ENCODE assay signal across 1 cellular context in the genomic region with DNA sequence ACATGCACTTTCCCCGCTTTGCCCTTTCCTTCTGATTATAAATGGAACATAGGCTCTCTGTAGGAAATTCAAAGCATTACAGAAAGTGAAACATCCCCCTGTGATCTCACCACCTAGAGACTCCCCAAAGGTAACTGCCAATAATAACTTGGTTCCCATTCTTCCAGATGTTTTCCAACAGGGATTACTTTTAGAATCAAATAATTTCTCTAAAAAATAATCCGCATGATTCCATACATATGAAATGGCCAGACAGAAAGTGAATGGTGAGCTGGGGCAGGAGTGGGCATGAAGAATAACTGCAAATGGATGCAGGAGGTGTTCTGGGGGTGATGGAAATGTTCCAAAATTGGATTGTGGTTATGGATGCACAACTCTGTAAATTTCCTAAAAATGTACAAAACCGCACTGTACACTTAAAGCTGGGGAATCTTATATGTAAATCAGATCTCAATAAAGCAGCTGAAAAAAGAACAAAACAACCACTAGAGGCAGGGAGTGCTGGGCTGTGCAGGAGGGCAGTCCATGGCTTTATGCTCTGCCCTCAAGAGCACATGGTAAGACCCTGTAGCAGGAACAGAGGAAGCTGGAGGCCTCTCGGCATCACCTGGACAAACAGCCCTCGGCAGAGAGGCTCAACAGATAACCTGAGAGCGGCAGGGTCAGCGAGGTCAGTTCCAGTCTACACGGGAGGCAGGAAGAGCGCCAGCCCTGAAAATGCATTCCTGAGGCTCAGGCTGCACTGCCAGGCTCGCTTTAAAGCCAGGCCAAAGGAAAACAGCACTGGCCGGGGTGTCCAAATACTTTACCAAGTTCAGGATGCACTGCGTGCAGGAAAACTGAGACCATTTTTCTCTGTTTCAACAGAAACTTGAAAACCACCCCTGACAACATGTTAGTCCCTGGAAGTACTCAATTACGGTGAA.
TF ChIP-seq lines count a peak whose summit lies in the region.

No MANE protein-coding gene starts in this region.

TF ChIP-seq in HepG2, 621 proteins besides CTCF, POLR2A, EP300 and RAD21 (continued from another document and continues in another):
- TF ChIP-seq, protein P1, sequence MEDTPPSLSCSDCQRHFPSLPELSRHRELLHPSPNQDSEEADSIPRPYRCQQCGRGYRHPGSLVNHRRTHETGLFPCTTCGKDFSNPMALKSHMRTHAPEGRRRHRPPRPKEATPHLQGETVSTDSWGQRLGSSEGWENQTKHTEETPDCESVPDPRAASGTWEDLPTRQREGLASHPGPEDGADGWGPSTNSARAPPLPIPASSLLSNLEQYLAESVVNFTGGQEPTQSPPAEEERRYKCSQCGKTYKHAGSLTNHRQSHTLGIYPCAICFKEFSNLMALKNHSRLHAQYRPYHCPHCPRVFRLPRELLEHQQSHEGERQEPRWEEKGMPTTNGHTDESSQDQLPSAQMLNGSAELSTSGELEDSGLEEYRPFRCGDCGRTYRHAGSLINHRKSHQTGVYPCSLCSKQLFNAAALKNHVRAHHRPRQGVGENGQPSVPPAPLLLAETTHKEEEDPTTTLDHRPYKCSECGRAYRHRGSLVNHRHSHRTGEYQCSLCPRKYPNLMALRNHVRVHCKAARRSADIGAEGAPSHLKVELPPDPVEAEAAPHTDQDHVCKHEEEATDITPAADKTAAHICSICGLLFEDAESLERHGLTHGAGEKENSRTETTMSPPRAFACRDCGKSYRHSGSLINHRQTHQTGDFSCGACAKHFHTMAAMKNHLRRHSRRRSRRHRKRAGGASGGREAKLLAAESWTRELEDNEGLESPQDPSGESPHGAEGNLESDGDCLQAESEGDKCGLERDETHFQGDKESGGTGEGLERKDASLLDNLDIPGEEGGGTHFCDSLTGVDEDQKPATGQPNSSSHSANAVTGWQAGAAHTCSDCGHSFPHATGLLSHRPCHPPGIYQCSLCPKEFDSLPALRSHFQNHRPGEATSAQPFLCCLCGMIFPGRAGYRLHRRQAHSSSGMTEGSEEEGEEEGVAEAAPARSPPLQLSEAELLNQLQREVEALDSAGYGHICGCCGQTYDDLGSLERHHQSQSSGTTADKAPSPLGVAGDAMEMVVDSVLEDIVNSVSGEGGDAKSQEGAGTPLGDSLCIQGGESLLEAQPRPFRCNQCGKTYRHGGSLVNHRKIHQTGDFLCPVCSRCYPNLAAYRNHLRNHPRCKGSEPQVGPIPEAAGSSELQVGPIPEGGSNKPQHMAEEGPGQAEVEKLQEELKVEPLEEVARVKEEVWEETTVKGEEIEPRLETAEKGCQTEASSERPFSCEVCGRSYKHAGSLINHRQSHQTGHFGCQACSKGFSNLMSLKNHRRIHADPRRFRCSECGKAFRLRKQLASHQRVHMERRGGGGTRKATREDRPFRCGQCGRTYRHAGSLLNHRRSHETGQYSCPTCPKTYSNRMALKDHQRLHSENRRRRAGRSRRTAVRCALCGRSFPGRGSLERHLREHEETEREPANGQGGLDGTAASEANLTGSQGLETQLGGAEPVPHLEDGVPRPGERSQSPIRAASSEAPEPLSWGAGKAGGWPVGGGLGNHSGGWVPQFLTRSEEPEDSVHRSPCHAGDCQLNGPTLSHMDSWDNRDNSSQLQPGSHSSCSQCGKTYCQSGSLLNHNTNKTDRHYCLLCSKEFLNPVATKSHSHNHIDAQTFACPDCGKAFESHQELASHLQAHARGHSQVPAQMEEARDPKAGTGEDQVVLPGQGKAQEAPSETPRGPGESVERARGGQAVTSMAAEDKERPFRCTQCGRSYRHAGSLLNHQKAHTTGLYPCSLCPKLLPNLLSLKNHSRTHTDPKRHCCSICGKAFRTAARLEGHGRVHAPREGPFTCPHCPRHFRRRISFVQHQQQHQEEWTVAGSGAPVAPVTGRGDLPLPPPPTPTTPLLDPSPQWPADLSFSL (CRISPR knock-in tag; IDR thresholded peaks at IDR 0.05), result peak; percentile 37; the same call in 1 of the 2 replicates
- TF ChIP-seq SNAI1 (CRISPR knock-in tag; IDR thresholded peaks at IDR 0.05; ENCODE audit: borderline replicate concordance), result no peak
- no peak for TF ChIP-seq ZNF7 (CRISPR knock-in tag; IDR thresholded peaks at IDR 0.05)
- TF ChIP-seq, protein P2, sequence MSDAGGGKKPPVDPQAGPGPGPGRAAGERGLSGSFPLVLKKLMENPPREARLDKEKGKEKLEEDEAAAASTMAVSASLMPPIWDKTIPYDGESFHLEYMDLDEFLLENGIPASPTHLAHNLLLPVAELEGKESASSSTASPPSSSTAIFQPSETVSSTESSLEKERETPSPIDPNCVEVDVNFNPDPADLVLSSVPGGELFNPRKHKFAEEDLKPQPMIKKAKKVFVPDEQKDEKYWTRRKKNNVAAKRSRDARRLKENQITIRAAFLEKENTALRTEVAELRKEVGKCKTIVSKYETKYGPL (CRISPR knock-in tag; IDR thresholded peaks at IDR 0.05), result no peak
- TF ChIP-seq ZSCAN20 (CRISPR knock-in tag; IDR thresholded peaks at IDR 0.05; ENCODE audit: borderline replicate concordance), result peak; percentile 58; the same call in 1 of the 2 replicates
- peak; percentile 83; the same call in 1 of the 2 replicates for TF ChIP-seq ZNF891 (CRISPR knock-in tag; IDR thresholded peaks at IDR 0.05)
- no peak for TF ChIP-seq KLF11 (CRISPR knock-in tag; IDR thresholded peaks at IDR 0.05)
- no peak for TF ChIP-seq NFYB (CRISPR knock-in tag; IDR thresholded peaks at IDR 0.05)
- TF ChIP-seq ZNF569 (CRISPR knock-in tag; IDR thresholded peaks at IDR 0.05; ENCODE audit: borderline replicate concordance), result no peak
- no peak for TF ChIP-seq NFATC3 (CRISPR knock-in tag; IDR thresholded peaks at IDR 0.05)
- TF ChIP-seq, protein P3, sequence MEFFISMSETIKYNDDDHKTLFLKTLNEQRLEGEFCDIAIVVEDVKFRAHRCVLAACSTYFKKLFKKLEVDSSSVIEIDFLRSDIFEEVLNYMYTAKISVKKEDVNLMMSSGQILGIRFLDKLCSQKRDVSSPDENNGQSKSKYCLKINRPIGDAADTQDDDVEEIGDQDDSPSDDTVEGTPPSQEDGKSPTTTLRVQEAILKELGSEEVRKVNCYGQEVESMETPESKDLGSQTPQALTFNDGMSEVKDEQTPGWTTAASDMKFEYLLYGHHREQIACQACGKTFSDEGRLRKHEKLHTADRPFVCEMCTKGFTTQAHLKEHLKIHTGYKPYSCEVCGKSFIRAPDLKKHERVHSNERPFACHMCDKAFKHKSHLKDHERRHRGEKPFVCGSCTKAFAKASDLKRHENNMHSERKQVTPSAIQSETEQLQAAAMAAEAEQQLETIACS (CRISPR knock-in tag; IDR thresholded peaks at IDR 0.05), result no peak
- peak; percentile 57; the same call in 1 of the 2 replicates for TF ChIP-seq THAP11 (CRISPR knock-in tag; IDR thresholded peaks at IDR 0.05)
- no peak for TF ChIP-seq ZNF841 (CRISPR knock-in tag; IDR thresholded peaks at IDR 0.05; ENCODE audit: borderline replicate concordance)
- TF ChIP-seq TAF1 (CRISPR knock-in tag; IDR thresholded peaks at IDR 0.05), result 0 out of 2 replicates have a peak, but pooled peaks have one; percentile 26
- peak; percentile 64; the same call in 1 of the 2 replicates for TF ChIP-seq ZNF501 (CRISPR knock-in tag; IDR thresholded peaks at IDR 0.05)
- TF ChIP-seq KDM6A (CRISPR knock-in tag; IDR thresholded peaks at IDR 0.05; ENCODE audit: low read depth), result no peak; the same call in 1 of the 2 replicates
- TF ChIP-seq, protein P4, sequence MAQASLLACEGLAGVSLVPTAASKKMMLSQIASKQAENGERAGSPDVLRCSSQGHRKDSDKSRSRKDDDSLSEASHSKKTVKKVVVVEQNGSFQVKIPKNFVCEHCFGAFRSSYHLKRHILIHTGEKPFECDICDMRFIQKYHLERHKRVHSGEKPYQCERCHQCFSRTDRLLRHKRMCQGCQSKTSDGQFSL (CRISPR knock-in tag; IDR thresholded peaks at IDR 0.05), result no peak
- TF ChIP-seq ZNF788 (CRISPR knock-in tag; IDR thresholded peaks at IDR 0.05; ENCODE audit: borderline replicate concordance), result peak; percentile 93; the same call in 1 of the 2 replicates
- no peak for TF ChIP-seq ZNF790 (CRISPR knock-in tag; IDR thresholded peaks at IDR 0.05; ENCODE audit: borderline replicate concordance)
- TF ChIP-seq, protein P5, sequence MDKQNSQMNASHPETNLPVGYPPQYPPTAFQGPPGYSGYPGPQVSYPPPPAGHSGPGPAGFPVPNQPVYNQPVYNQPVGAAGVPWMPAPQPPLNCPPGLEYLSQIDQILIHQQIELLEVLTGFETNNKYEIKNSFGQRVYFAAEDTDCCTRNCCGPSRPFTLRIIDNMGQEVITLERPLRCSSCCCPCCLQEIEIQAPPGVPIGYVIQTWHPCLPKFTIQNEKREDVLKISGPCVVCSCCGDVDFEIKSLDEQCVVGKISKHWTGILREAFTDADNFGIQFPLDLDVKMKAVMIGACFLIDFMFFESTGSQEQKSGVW (CRISPR knock-in tag; IDR thresholded peaks at IDR 0.05; ENCODE audit: borderline replicate concordance), result no peak
- TF ChIP-seq, protein P6, sequence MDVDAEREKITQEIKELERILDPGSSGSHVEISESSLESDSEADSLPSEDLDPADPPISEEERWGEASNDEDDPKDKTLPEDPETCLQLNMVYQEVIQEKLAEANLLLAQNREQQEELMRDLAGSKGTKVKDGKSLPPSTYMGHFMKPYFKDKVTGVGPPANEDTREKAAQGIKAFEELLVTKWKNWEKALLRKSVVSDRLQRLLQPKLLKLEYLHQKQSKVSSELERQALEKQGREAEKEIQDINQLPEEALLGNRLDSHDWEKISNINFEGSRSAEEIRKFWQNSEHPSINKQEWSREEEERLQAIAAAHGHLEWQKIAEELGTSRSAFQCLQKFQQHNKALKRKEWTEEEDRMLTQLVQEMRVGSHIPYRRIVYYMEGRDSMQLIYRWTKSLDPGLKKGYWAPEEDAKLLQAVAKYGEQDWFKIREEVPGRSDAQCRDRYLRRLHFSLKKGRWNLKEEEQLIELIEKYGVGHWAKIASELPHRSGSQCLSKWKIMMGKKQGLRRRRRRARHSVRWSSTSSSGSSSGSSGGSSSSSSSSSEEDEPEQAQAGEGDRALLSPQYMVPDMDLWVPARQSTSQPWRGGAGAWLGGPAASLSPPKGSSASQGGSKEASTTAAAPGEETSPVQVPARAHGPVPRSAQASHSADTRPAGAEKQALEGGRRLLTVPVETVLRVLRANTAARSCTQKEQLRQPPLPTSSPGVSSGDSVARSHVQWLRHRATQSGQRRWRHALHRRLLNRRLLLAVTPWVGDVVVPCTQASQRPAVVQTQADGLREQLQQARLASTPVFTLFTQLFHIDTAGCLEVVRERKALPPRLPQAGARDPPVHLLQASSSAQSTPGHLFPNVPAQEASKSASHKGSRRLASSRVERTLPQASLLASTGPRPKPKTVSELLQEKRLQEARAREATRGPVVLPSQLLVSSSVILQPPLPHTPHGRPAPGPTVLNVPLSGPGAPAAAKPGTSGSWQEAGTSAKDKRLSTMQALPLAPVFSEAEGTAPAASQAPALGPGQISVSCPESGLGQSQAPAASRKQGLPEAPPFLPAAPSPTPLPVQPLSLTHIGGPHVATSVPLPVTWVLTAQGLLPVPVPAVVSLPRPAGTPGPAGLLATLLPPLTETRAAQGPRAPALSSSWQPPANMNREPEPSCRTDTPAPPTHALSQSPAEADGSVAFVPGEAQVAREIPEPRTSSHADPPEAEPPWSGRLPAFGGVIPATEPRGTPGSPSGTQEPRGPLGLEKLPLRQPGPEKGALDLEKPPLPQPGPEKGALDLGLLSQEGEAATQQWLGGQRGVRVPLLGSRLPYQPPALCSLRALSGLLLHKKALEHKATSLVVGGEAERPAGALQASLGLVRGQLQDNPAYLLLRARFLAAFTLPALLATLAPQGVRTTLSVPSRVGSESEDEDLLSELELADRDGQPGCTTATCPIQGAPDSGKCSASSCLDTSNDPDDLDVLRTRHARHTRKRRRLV (CRISPR knock-in tag; IDR thresholded peaks at IDR 0.05), result no peak
- peak; percentile 78 for TF ChIP-seq HNF4A (CRISPR knock-in tag; IDR thresholded peaks at IDR 0.05)
- no peak for TF ChIP-seq ZNF652 (CRISPR knock-in tag; IDR thresholded peaks at IDR 0.05; ENCODE audit: borderline replicate concordance, low read depth)
- peak; percentile 77; the same call in 1 of the 2 replicates for TF ChIP-seq ZSCAN31 (CRISPR knock-in tag; IDR thresholded peaks at IDR 0.05; ENCODE audit: low read depth)
- no peak for TF ChIP-seq ZNF550 (CRISPR knock-in tag; IDR thresholded peaks at IDR 0.05; ENCODE audit: borderline replicate concordance)
- peak; percentile 95 for TF ChIP-seq ZNF792 (CRISPR knock-in tag; IDR thresholded peaks at IDR 0.05)
- no peak for TF ChIP-seq PCBP2 (optimal IDR thresholded peaks at IDR 0.05; ENCODE audit: low read depth, low read length, poor library complexity, severe bottlenecking)
- no peak for TF ChIP-seq PHF5A (CRISPR knock-in tag; IDR thresholded peaks at IDR 0.05; ENCODE audit: low read depth, unreplicated experiment)
- TF ChIP-seq CREM (IDR thresholded peaks at IDR 0.05), result peak; percentile 55; the same call in 1 of the 2 replicates
- no peak for TF ChIP-seq CREM (CRISPR knock-in tag; IDR thresholded peaks at IDR 0.05)
- peak; percentile 85 for TF ChIP-seq TP53 (CRISPR knock-in tag; conservative IDR thresholded peaks at IDR 0.05)
- TF ChIP-seq, protein P7, sequence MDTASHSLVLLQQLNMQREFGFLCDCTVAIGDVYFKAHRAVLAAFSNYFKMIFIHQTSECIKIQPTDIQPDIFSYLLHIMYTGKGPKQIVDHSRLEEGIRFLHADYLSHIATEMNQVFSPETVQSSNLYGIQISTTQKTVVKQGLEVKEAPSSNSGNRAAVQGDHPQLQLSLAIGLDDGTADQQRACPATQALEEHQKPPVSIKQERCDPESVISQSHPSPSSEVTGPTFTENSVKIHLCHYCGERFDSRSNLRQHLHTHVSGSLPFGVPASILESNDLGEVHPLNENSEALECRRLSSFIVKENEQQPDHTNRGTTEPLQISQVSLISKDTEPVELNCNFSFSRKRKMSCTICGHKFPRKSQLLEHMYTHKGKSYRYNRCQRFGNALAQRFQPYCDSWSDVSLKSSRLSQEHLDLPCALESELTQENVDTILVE (CRISPR knock-in tag; IDR thresholded peaks at IDR 0.05), result peak; percentile 73
- TF ChIP-seq SALL2 (CRISPR knock-in tag; IDR thresholded peaks at IDR 0.05), result no peak
- TF ChIP-seq SRF (IDR thresholded peaks at IDR 0.05; ENCODE audit: low read depth, low read length), result no peak
- TF ChIP-seq KLF13 (CRISPR knock-in tag; IDR thresholded peaks at IDR 0.05), result no peak
- peak; percentile 60 for TF ChIP-seq ZNF350 (CRISPR knock-in tag; IDR thresholded peaks at IDR 0.05; ENCODE audit: borderline replicate concordance, low read depth)
- no peak for TF ChIP-seq ZNF572 (CRISPR knock-in tag; IDR thresholded peaks at IDR 0.05)
- TF ChIP-seq, protein P8, sequence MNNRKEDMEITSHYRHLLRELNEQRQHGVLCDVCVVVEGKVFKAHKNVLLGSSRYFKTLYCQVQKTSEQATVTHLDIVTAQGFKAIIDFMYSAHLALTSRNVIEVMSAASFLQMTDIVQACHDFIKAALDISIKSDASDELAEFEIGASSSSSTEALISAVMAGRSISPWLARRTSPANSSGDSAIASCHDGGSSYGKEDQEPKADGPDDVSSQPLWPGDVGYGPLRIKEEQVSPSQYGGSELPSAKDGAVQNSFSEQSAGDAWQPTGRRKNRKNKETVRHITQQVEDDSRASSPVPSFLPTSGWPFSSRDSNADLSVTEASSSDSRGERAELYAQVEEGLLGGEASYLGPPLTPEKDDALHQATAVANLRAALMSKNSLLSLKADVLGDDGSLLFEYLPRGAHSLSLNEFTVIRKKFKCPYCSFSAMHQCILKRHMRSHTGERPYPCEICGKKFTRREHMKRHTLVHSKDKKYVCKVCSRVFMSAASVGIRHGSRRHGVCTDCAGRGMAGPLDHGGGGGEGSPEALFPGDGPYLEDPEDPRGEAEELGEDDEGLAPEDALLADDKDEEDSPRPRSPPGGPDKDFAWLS (CRISPR knock-in tag; IDR thresholded peaks at IDR 0.05; ENCODE audit: borderline replicate concordance), result no peak
- no peak for TF ChIP-seq ARNT (IDR thresholded peaks at IDR 0.05)
- no peak for TF ChIP-seq ZNF367 (CRISPR knock-in tag; IDR thresholded peaks at IDR 0.05; ENCODE audit: borderline replicate concordance)
- no peak for TF ChIP-seq ZNF24 (IDR thresholded peaks at IDR 0.05)
